ENCODE assay signal across 2 cellular contexts in the genomic region with DNA sequence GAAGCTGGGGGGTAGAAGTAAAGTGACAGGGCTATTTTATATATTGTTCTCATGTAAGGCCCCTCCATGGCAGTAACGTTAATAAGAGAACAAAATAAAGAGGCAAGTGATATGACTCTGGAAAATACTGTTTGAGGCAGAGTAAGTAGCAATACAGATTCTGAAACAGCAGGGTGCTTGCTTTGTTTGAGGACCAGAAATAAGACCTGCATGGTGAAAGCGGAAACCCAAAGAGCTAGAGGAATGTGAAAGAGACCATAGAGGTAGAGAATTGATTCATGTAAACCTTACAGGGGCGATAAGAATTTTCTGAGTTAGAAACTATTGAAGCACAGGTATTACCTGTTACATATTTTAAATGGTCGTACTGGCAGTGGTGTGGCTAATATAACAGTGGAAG.
TF ChIP-seq lines count a peak whose summit lies in the region.

No MANE protein-coding gene starts in this region.

TF ChIP-seq in HCT116, 20 proteins besides CTCF, POLR2A, EP300 and RAD21 (continued from another document):
- no peak for TF ChIP-seq EZH2phosphoT487 (IDR thresholded peaks at IDR 0.05; ENCODE audit: borderline replicate concordance)
- TF ChIP-seq REST (IDR thresholded peaks at IDR 0.05; ENCODE audit: low read depth): no peak
- TF ChIP-seq POLR2AphosphoS5 (IDR thresholded peaks at IDR 0.05; ENCODE audit: low read depth, low read length): no peak
- no peak for TF ChIP-seq CEBPB (IDR thresholded peaks at IDR 0.05; ENCODE audit: low read depth)
- TF ChIP-seq SRF (IDR thresholded peaks at IDR 0.05; ENCODE audit: low read depth): no peak
- TF ChIP-seq ZFX (IDR thresholded peaks at IDR 0.05): no peak
- no peak for TF ChIP-seq JUND (IDR thresholded peaks at IDR 0.05)
- TF ChIP-seq EGR1 (IDR thresholded peaks at IDR 0.05; ENCODE audit: low read depth): no peak

TF ChIP-seq in WTC11, 78 proteins besides CTCF, POLR2A, EP300 and RAD21 (continued from another document):
- TF ChIP-seq ZNF512 (CRISPR knock-in tag; IDR thresholded peaks at IDR 0.05; ENCODE audit: borderline replicate concordance) (no peak), ERG (CRISPR knock-in tag; IDR thresholded peaks at IDR 0.05) (no peak), MYBL2 (CRISPR knock-in tag; IDR thresholded peaks at IDR 0.05) (no peak), NR2C2 (CRISPR knock-in tag; IDR thresholded peaks at IDR 0.05) (no peak), PRRX2 (CRISPR knock-in tag; IDR thresholded peaks at IDR 0.05) (no peak), ZBTB21 (CRISPR knock-in tag; IDR thresholded peaks at IDR 0.05; ENCODE audit: borderline replicate concordance) (no peak), IRF1 (CRISPR knock-in tag; IDR thresholded peaks at IDR 0.05) (no peak), ZNF232 (CRISPR knock-in tag; IDR thresholded peaks at IDR 0.05) (no peak)
- TF ChIP-seq, protein P1, sequence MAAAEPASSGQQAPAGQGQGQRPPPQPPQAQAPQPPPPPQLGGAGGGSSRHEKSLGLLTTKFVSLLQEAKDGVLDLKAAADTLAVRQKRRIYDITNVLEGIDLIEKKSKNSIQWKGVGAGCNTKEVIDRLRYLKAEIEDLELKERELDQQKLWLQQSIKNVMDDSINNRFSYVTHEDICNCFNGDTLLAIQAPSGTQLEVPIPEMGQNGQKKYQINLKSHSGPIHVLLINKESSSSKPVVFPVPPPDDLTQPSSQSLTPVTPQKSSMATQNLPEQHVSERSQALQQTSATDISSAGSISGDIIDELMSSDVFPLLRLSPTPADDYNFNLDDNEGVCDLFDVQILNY (CRISPR knock-in tag; IDR thresholded peaks at IDR 0.05): no peak
- TF ChIP-seq, protein P2, sequence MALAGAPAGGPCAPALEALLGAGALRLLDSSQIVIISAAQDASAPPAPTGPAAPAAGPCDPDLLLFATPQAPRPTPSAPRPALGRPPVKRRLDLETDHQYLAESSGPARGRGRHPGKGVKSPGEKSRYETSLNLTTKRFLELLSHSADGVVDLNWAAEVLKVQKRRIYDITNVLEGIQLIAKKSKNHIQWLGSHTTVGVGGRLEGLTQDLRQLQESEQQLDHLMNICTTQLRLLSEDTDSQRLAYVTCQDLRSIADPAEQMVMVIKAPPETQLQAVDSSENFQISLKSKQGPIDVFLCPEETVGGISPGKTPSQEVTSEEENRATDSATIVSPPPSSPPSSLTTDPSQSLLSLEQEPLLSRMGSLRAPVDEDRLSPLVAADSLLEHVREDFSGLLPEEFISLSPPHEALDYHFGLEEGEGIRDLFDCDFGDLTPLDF (CRISPR knock-in tag; IDR thresholded peaks at IDR 0.05): no peak
- TF ChIP-seq, protein P3, sequence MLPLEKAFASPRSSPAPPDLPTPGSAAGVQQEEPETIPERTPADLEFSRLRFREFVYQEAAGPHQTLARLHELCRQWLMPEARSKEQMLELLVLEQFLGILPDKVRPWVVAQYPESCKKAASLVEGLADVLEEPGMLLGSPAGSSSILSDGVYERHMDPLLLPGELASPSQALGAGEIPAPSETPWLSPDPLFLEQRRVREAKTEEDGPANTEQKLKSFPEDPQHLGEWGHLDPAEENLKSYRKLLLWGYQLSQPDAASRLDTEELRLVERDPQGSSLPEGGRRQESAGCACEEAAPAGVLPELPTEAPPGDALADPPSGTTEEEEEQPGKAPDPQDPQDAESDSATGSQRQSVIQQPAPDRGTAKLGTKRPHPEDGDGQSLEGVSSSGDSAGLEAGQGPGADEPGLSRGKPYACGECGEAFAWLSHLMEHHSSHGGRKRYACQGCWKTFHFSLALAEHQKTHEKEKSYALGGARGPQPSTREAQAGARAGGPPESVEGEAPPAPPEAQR (CRISPR knock-in tag; IDR thresholded peaks at IDR 0.05): no peak
- TF ChIP-seq, protein P4, sequence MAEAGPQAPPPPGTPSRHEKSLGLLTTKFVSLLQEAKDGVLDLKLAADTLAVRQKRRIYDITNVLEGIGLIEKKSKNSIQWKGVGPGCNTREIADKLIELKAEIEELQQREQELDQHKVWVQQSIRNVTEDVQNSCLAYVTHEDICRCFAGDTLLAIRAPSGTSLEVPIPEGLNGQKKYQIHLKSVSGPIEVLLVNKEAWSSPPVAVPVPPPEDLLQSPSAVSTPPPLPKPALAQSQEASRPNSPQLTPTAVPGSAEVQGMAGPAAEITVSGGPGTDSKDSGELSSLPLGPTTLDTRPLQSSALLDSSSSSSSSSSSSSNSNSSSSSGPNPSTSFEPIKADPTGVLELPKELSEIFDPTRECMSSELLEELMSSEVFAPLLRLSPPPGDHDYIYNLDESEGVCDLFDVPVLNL (CRISPR knock-in tag; IDR thresholded peaks at IDR 0.05; ENCODE audit: borderline replicate concordance, low read depth): no peak
- TF ChIP-seq, protein P5, sequence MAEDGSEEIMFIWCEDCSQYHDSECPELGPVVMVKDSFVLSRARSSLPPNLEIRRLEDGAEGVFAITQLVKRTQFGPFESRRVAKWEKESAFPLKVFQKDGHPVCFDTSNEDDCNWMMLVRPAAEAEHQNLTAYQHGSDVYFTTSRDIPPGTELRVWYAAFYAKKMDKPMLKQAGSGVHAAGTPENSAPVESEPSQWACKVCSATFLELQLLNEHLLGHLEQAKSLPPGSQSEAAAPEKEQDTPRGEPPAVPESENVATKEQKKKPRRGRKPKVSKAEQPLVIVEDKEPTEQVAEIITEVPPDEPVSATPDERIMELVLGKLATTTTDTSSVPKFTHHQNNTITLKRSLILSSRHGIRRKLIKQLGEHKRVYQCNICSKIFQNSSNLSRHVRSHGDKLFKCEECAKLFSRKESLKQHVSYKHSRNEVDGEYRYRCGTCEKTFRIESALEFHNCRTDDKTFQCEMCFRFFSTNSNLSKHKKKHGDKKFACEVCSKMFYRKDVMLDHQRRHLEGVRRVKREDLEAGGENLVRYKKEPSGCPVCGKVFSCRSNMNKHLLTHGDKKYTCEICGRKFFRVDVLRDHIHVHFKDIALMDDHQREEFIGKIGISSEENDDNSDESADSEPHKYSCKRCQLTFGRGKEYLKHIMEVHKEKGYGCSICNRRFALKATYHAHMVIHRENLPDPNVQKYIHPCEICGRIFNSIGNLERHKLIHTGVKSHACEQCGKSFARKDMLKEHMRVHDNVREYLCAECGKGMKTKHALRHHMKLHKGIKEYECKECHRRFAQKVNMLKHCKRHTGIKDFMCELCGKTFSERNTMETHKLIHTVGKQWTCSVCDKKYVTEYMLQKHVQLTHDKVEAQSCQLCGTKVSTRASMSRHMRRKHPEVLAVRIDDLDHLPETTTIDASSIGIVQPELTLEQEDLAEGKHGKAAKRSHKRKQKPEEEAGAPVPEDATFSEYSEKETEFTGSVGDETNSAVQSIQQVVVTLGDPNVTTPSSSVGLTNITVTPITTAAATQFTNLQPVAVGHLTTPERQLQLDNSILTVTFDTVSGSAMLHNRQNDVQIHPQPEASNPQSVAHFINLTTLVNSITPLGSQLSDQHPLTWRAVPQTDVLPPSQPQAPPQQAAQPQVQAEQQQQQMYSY (CRISPR knock-in tag; IDR thresholded peaks at IDR 0.05): no peak
- TF ChIP-seq, protein P6, sequence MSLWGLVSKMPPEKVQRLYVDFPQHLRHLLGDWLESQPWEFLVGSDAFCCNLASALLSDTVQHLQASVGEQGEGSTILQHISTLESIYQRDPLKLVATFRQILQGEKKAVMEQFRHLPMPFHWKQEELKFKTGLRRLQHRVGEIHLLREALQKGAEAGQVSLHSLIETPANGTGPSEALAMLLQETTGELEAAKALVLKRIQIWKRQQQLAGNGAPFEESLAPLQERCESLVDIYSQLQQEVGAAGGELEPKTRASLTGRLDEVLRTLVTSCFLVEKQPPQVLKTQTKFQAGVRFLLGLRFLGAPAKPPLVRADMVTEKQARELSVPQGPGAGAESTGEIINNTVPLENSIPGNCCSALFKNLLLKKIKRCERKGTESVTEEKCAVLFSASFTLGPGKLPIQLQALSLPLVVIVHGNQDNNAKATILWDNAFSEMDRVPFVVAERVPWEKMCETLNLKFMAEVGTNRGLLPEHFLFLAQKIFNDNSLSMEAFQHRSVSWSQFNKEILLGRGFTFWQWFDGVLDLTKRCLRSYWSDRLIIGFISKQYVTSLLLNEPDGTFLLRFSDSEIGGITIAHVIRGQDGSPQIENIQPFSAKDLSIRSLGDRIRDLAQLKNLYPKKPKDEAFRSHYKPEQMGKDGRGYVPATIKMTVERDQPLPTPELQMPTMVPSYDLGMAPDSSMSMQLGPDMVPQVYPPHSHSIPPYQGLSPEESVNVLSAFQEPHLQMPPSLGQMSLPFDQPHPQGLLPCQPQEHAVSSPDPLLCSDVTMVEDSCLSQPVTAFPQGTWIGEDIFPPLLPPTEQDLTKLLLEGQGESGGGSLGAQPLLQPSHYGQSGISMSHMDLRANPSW (CRISPR knock-in tag; conservative IDR thresholded peaks at IDR 0.05; ENCODE audit: low read depth): no peak
